ENCODE assay signal across 14 cellular contexts in the genomic region with DNA sequence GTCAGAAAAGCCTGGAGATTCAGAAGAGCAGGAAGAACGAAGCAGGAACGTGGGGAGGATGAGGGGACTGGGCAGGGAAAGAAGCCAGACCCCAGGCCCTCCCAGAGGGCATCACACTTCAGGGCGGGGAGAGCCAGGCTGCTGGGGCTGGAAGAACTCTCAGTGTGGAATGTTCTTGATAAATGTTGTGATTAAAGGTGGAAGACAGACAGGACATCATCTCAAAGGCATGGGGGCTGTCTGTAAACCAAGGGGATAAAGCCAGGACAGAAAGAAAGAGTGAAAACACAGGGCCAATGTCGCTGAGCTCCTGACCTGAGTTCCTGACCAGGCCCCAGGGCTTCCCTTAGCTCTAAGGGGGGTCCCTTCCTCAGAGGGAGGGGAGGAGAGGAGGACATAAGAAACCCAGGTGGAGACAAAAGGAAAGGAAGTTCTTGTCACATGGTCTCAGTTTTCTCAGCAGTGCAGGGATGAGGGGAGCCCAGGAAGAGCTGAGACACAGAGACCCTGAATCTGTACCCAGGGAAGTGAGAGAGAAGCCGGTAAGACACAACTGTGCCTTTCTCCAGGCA. TPM values are rescaled to one million over a fixed set of nuclear protein-coding genes. Genes with fewer than 3 reads are reported as not detected.
DNase-seq lines count a peak whose midpoint lies in the region; ATAC-seq and TF ChIP-seq lines count a peak whose summit lies in the region.
"Had no signal": no experiment of that assay in that cellular context is flagged by ENCODE, and none has a peak within 500 bp of the region (broad histone marks: within the 10 kb centered on the region; RNA-seq: fewer than 3 reads in every experiment).

No MANE protein-coding gene starts in this region.

- POLR2A ChIA-PET in activated CD4-positive, alpha-beta T cell treated with anti-CD3 and anti-CD28 coated beads, Interleukin-2, amount 10 ng/mL, durations not matched to agents 7 days and 5 days (lab: Charles Lee) = no interaction called here
- POLR2A ChIA-PET in HEK293T (lab: Yijun Ruan, JAX) = no interaction called here

- peaks cover 12% of the 10 kb centered on the region for H4K20me1 ChIP-seq in neural progenitor cell (ENCODE audit: low read depth)

- peak overlapping the region; percentile 15 for H3K27ac Mint-ChIP-seq in activated CD4-positive, alpha-beta T cell treated with anti-CD3 and anti-CD28 coated beads, Interleukin-2, amount 10 ng/mL, durations not matched to agents 7 days and 5 days
- H3K27ac Mint-ChIP-seq in T-helper 17 cell (peak overlapping the region; percentile 94), neural progenitor cell (peak overlapping the region; percentile 54)

- no peak overlapping the region for H3K4me2 ChIP-seq in neural progenitor cell

- no peak overlapping the region for H2AFZ ChIP-seq in neural progenitor cell (replicated peaks)

- peaks cover 10% of the 10 kb centered on the region for H3K9me3 Mint-ChIP-seq in activated CD4-positive, alpha-beta T cell treated with anti-CD3 and anti-CD28 coated beads, Interleukin-2, amount 10 ng/mL, durations not matched to agents 7 days and 5 days
- H3K9me3 Mint-ChIP-seq in neural progenitor cell = peaks cover 4% of the 10 kb centered on the region

- no peak overlapping the region for H3K4me3 ChIP-seq in neural progenitor cell

- peaks cover 6% of the 10 kb centered on the region for H3K4me1 Mint-ChIP-seq in activated CD4-positive, alpha-beta T cell treated with anti-CD3 and anti-CD28 coated beads, Interleukin-2, amount 10 ng/mL, durations not matched to agents 7 days and 5 days
- H3K4me1 Mint-ChIP-seq in T-helper 17 cell = peaks cover 24% of the 10 kb centered on the region
- H3K4me1 Mint-ChIP-seq in neural progenitor cell = peaks cover 25% of the 10 kb centered on the region

- no peak for ATAC-seq in T-helper 17 cell

- no peak overlapping the region for H3K9ac ChIP-seq in neural progenitor cell

- TF ChIP-seq CTCF in neural progenitor cell (IDR thresholded peaks at IDR 0.05) = no peak

- H3K27me3 ChIP-seq in neural progenitor cell = no peaks in the 10 kb centered on the region

- no peaks in the 10 kb centered on the region for H3K27me3 Mint-ChIP-seq in activated CD4-positive, alpha-beta T cell treated with anti-CD3 and anti-CD28 coated beads, Interleukin-2, amount 10 ng/mL, durations not matched to agents 7 days and 5 days
- H3K27me3 Mint-ChIP-seq in T-helper 17 cell (no peaks in the 10 kb centered on the region), neural progenitor cell (ENCODE audit: insufficient read depth, low read depth) (peaks cover 3% of the 10 kb centered on the region)

- CTCF ChIA-PET in activated CD4-positive, alpha-beta T cell treated with anti-CD3 and anti-CD28 coated beads, Interleukin-2, amount 10 ng/mL, durations not matched to agents 7 days and 5 days (lab: Charles Lee) = interaction anchor here (0.5 kb wide), 1 partner anchor 8 kb away, joined by 3 read pairs; no protein-coding TSS in a partner anchor
- CTCF ChIA-PET in HEK293T (lab: Yijun Ruan, JAX) = interaction anchor here (0.9 to 1.7 kb wide), 3 partner anchors 9 to 36 kb away, joined by 3 to 4 read pairs (median 4); no protein-coding TSS in a partner anchor

- peaks cover 3% of the 10 kb centered on the region for H3F3A ChIP-seq in neural progenitor cell (ENCODE audit: low read depth)

- no peak overlapping the region for H3K4me3 Mint-ChIP-seq in activated CD4-positive, alpha-beta T cell treated with anti-CD3 and anti-CD28 coated beads, Interleukin-2, amount 10 ng/mL, durations not matched to agents 7 days and 5 days
- H3K4me3 Mint-ChIP-seq in T-helper 17 cell (peak overlapping the region; percentile 45), neural progenitor cell (no peak overlapping the region)

- peaks cover 24% of the 10 kb centered on the region for H3K4me1 ChIP-seq in neural progenitor cell

- DNase-seq in activated CD4-positive, alpha-beta T cell treated with anti-CD3 and anti-CD28 coated beads, Interleukin-2, amount 10 ng/mL, durations not matched to agents 7 days and 5 days = no peak
- DNase-seq in activated CD4-positive, alpha-beta T cell treated with anti-CD3 and anti-CD28 coated beads for 1 hour = no peak
- DNase-seq in T-helper 17 cell = no peak
- DNase-seq in iPS-NIHi11 (ENCODE audit: low spot score) = peak; percentile 39
- no peak for DNase-seq in neural progenitor cell (ENCODE audit: low spot score)
- DNase-seq in NCI-H2171 treated with DMSO at 0.1 percent for 48 hours (lab: John Stamatoyannopoulos, UW) = no peak
- DNase-seq in NCI-H226 = no peak
- no peak for DNase-seq in HEK293T (ENCODE audit: extremely low spot score)
- DNase-seq: 8988T; NCI-H1930; NCI-H526 treated with DMSO at 0.1 percent for 48 hours; stimulated activated CD4-positive, alpha-beta T cell treated with anti-CD3 and anti-CD28 coated beads, Interleukin-15, amount 100 ng/mL, for 24 hours had no signal

- no peaks in the 10 kb centered on the region for H3K9me3 ChIP-seq in T-helper 17 cell (ENCODE audit: control insufficient read depth, low read length, poor library complexity, severe bottlenecking)
- H3K9me3 ChIP-seq in neural progenitor cell (ENCODE audit: low read depth) = no peaks in the 10 kb centered on the region

- no peaks in the 10 kb centered on the region for H3K36me3 ChIP-seq in neural progenitor cell

- peaks cover 22% of the 10 kb centered on the region for H3K36me3 Mint-ChIP-seq in activated CD4-positive, alpha-beta T cell treated with anti-CD3 and anti-CD28 coated beads, Interleukin-2, amount 10 ng/mL, durations not matched to agents 7 days and 5 days (ENCODE audit: low read depth)
- H3K36me3 Mint-ChIP-seq in T-helper 17 cell (ENCODE audit: low read depth) (peaks cover 6% of the 10 kb centered on the region), neural progenitor cell (peaks cover 31% of the 10 kb centered on the region)

- H3K27ac ChIP-seq in neural progenitor cell = no peak overlapping the region
- H3K27ac ChIP-seq: C4-2B, epithelial cell of prostate had no signal

- H3K79me2 ChIP-seq in neural progenitor cell (ENCODE audit: low read depth) = peaks cover 6% of the 10 kb centered on the region

TF ChIP-seq in HEK293T, 16 proteins besides CTCF, POLR2A, EP300 and RAD21:
- TF ChIP-seq HDGF (IDR thresholded peaks at IDR 0.05; ENCODE audit: borderline replicate concordance) (no peak), SUZ12 (IDR thresholded peaks at IDR 0.05) (no peak), L3MBTL2 (conservative IDR thresholded peaks at IDR 0.05) (no peak)
TF ChIP-seq in HEK293T: peak in this region for 0.

RNA-seq across cellular contexts. Expression of a gene that starts 56.3 kb away (rescaled TPM):
- 10 to 100 TPM; 56.8 to 64.5 TPM for total RNA-seq in activated CD4-positive, alpha-beta T cell treated with anti-CD3 and anti-CD28 coated beads, Interleukin-2, amount 10 ng/mL, durations not matched to agents 7 days and 5 days
- total RNA-seq in T-helper 17 cell (10 to 100 TPM; 38.2 to 47.6 TPM), neural progenitor cell (ENCODE audit: low replicate concordance) (54.7 and 68.0 TPM in 2 replicates)

RNA-seq across cellular contexts. Expression of a gene that starts 56.8 kb away (rescaled TPM):
- 10 to 100 TPM; 85.5 to 86.8 TPM for total RNA-seq in activated CD4-positive, alpha-beta T cell treated with anti-CD3 and anti-CD28 coated beads, Interleukin-2, amount 10 ng/mL, durations not matched to agents 7 days and 5 days
- 100 to 1,000 TPM; 138 to 141 TPM for total RNA-seq in T-helper 17 cell
- total RNA-seq in neural progenitor cell (ENCODE audit: low replicate concordance) = 18.1 and 19.0 TPM in 2 replicates

Comparison
In these comparisons a context has a peak if more than half of its experiments do, and no peak if none do; other contexts are left out.
1. H3K27ac Mint-ChIP-seq: peak in every context shown above with its lines; median percentile 94 in T-helper 17 cell; 54 in neural progenitor cell; 15 in activated CD4-positive, alpha-beta T cell treated with anti-CD3 and anti-CD28 coated beads, Interleukin-2, amount 10 ng/mL, durations not matched to agents 7 days and 5 days.